40 cellular contexts compared by ENCODE assay signal in the genomic region with DNA sequence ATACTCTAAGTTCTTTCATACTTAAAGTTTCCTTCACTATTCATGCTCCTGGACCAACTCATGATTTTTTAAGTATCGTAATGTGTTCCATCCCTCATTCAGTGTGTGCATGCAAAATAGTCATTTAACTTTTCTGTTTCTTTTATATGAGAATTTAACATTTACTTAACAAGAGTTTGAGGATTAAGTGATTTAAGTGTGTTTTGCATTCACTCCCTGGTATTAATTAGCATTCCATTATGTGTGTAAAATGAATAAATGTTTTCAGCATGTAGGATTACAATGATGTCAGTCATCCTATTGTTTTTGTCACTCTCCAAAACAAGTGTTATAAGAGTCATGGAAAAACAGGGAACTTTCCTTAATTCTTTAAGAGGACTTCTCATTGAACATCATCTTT.
"Had no signal": no experiment of that assay in that cellular context is flagged by ENCODE, and none has a peak within 500 bp of the region (broad histone marks: within the 10 kb centered on the region; RNA-seq: fewer than 3 reads in every experiment).

No MANE protein-coding gene starts in this region.

- H3K36me3 ChIP-seq: adrenal gland, ascending aorta, brain microvascular endothelial cell, cardiac muscle cell had no signal

- H3K27me3 ChIP-seq: adrenal gland, ascending aorta, body of pancreas, brain microvascular endothelial cell, breast epithelium, cardiac muscle cell had no signal

- H3K27me3 Mint-ChIP-seq: activated naive CD4-positive, alpha-beta T cell treated with anti-CD3 and anti-CD28 coated beads, Interleukin-2, amount 10 ng/mL, durations not matched to agents 7 days and 5 days; activated naive CD4-positive, alpha-beta T cell treated with anti-CD3 and anti-CD28 coated beads, Interleukin-2, amount 50 U/mL, for 24 hours; activated naive CD8-positive, alpha-beta T cell; activated naive CD8-positive, alpha-beta T cell treated with anti-CD3 and anti-CD28 coated beads for 36 hours; activated naive CD8-positive, alpha-beta T cell treated with anti-CD3 and anti-CD28 coated beads, Interleukin-2, amount 10 ng/mL, durations not matched to agents 7 days and 5 days; activated naive CD8-positive, alpha-beta T cell treated with anti-CD3 and anti-CD28 coated beads, Interleukin-2, amount 50 U/mL, for 24 hours; activated T-cell treated with anti-CD3 and anti-CD28 coated beads, Interleukin-2, amount 50 U/mL, for 24 hours; activated T-helper 17 cell treated with anti-CD3 and anti-CD28 coated beads, Interleukin-2, amount 50 U/mL, for 72 hours; brain; central memory CD8-positive, alpha-beta T cell had no signal

- H3K36me3 Mint-ChIP-seq: activated naive CD4-positive, alpha-beta T cell treated with anti-CD3 and anti-CD28 coated beads, Interleukin-2, amount 10 ng/mL, durations not matched to agents 7 days and 5 days; activated naive CD4-positive, alpha-beta T cell treated with anti-CD3 and anti-CD28 coated beads, Interleukin-2, amount 50 U/mL, for 24 hours; activated naive CD4-positive, alpha-beta T cell treated with anti-CD3 and anti-CD28 coated beads, Interleukin-2, amount 50 U/mL, for 72 hours; activated naive CD8-positive, alpha-beta T cell; activated naive CD8-positive, alpha-beta T cell treated with anti-CD3 and anti-CD28 coated beads for 36 hours; activated naive CD8-positive, alpha-beta T cell treated with anti-CD3 and anti-CD28 coated beads, Interleukin-2, amount 10 ng/mL, durations not matched to agents 7 days and 5 days; brain had no signal

- H3K27ac Mint-ChIP-seq: activated naive CD4-positive, alpha-beta T cell treated with anti-CD3 and anti-CD28 coated beads for 36 hours; activated naive CD4-positive, alpha-beta T cell treated with anti-CD3 and anti-CD28 coated beads, Interleukin-2, amount 10 ng/mL, durations not matched to agents 7 days and 5 days; activated naive CD4-positive, alpha-beta T cell treated with anti-CD3 and anti-CD28 coated beads, Interleukin-2, amount 50 U/mL, for 24 hours; activated naive CD4-positive, alpha-beta T cell treated with anti-CD3 and anti-CD28 coated beads, Interleukin-2, amount 50 U/mL, for 72 hours; activated naive CD8-positive, alpha-beta T cell; activated naive CD8-positive, alpha-beta T cell treated with anti-CD3 and anti-CD28 coated beads for 36 hours; activated naive CD8-positive, alpha-beta T cell treated with anti-CD3 and anti-CD28 coated beads, Interleukin-2, amount 10 ng/mL, durations not matched to agents 7 days and 5 days; activated naive CD8-positive, alpha-beta T cell treated with anti-CD3 and anti-CD28 coated beads, Interleukin-2, amount 50 U/mL, for 24 hours; activated T-cell treated with anti-CD3 and anti-CD28 coated beads, Interleukin-2, amount 50 U/mL, for 24 hours; activated T-cell treated with anti-CD3 and anti-CD28 coated beads, Interleukin-2, amount 50 U/mL, for 72 hours; activated T-helper 1 cell treated with anti-CD3 and anti-CD28 coated beads, Interleukin-12 subunit alpha, Interleukin-12 subunit beta, Interleukin-2, Interleukin-4 antibody, amounts not matched to agents 30 ng/mL and 10 ng/mL and 1 ng/mL, durations not matched to agents 14 hours and 24 hours and 36 hours; activated T-helper 17 cell treated with anti-CD3 and anti-CD28 coated beads, Interleukin-2, amount 50 U/mL, for 72 hours; activated T-helper 2 cell treated with anti-CD3 and anti-CD28 coated beads, Interferon-gamma antibody, Interleukin-2, Interleukin-4, amounts not matched to agents 10 μg/mL and 5 μg/mL and 100 μg/mL, durations not matched to agents 14 hours and 24 hours and 36 hours; brain had no signal

- H3K9me3 Mint-ChIP-seq: activated naive CD4-positive, alpha-beta T cell treated with anti-CD3 and anti-CD28 coated beads for 36 hours; activated naive CD4-positive, alpha-beta T cell treated with anti-CD3 and anti-CD28 coated beads, Interleukin-2, amount 10 ng/mL, durations not matched to agents 7 days and 5 days; activated naive CD4-positive, alpha-beta T cell treated with anti-CD3 and anti-CD28 coated beads, Interleukin-2, amount 50 U/mL, for 72 hours; activated naive CD8-positive, alpha-beta T cell treated with anti-CD3 and anti-CD28 coated beads for 36 hours; activated naive CD8-positive, alpha-beta T cell treated with anti-CD3 and anti-CD28 coated beads, Interleukin-2, amount 10 ng/mL, durations not matched to agents 7 days and 5 days; activated naive CD8-positive, alpha-beta T cell treated with anti-CD3 and anti-CD28 coated beads, Interleukin-2, amount 50 U/mL, for 24 hours; activated T-cell treated with anti-CD3 and anti-CD28 coated beads, Interleukin-2, amount 50 U/mL, for 72 hours; activated T-helper 1 cell treated with anti-CD3 and anti-CD28 coated beads, Interleukin-12 subunit alpha, Interleukin-12 subunit beta, Interleukin-2, Interleukin-4 antibody, amounts not matched to agents 30 ng/mL and 10 ng/mL and 1 ng/mL, durations not matched to agents 14 hours and 24 hours and 36 hours; activated T-helper 17 cell treated with anti-CD3 and anti-CD28 coated beads, Interleukin-2, amount 50 U/mL, for 72 hours; activated T-helper 2 cell treated with anti-CD3 and anti-CD28 coated beads, Interferon-gamma antibody, Interleukin-2, Interleukin-4, amounts not matched to agents 10 μg/mL and 5 μg/mL and 100 μg/mL, durations not matched to agents 14 hours and 24 hours and 36 hours had no signal

- H3K9me3 ChIP-seq: adrenal gland, ascending aorta, body of pancreas had no signal

- H3K4me3 ChIP-seq: adrenal gland, ascending aorta, body of pancreas, breast epithelium, cardiac muscle cell had no signal

- H3K4me1 Mint-ChIP-seq: activated naive CD4-positive, alpha-beta T cell treated with anti-CD3 and anti-CD28 coated beads, Interleukin-2, amount 10 ng/mL, durations not matched to agents 7 days and 5 days; activated naive CD4-positive, alpha-beta T cell treated with anti-CD3 and anti-CD28 coated beads, Interleukin-2, amount 50 U/mL, for 24 hours; activated naive CD8-positive, alpha-beta T cell treated with anti-CD3 and anti-CD28 coated beads for 36 hours; activated naive CD8-positive, alpha-beta T cell treated with anti-CD3 and anti-CD28 coated beads, Interleukin-2, amount 10 ng/mL, durations not matched to agents 7 days and 5 days; activated naive CD8-positive, alpha-beta T cell treated with anti-CD3 and anti-CD28 coated beads, Interleukin-2, amount 50 U/mL, for 24 hours; activated T-helper 17 cell treated with anti-CD3 and anti-CD28 coated beads, Interleukin-2, amount 50 U/mL, for 72 hours; brain; central memory CD8-positive, alpha-beta T cell had no signal

- ATAC-seq: activated naive CD4-positive, alpha-beta T cell treated with anti-CD3 and anti-CD28 coated beads, Interleukin-2, amount 50 U/mL, for 72 hours; activated naive CD8-positive, alpha-beta T cell treated with anti-CD3 and anti-CD28 coated beads, Interleukin-2, amount 50 U/mL, for 24 hours; activated T-cell treated with anti-CD3 and anti-CD28 coated beads, Interleukin-2, amount 50 U/mL, for 4 hours; activated T-cell treated with anti-CD3 and anti-CD28 coated beads, Interleukin-2, amount 50 U/mL, for 72 hours; activated T-helper 17 cell treated with anti-CD3 and anti-CD28 coated beads, Interleukin-2, amount 50 U/mL, for 72 hours; body of pancreas had no signal

- H3K4me1 ChIP-seq: adrenal gland, ascending aorta, body of pancreas, breast epithelium had no signal

- DNase-seq: activated effector memory CD4-positive, alpha-beta T cell treated with anti-CD3 and anti-CD28 coated beads, Interleukin-2, amount 50 U/mL, for 16 hours; activated effector memory CD4-positive, alpha-beta T cell treated with Interleukin-2 at 50 U/mL for 16 hours; activated gamma-delta T cell; activated gamma-delta T cell treated with Interleukin-2 at 50 U/mL for 16 hours; activated naive CD4-positive, alpha-beta T cell; activated naive CD4-positive, alpha-beta T cell treated with anti-CD3 and anti-CD28 coated beads for 36 hours; activated naive CD4-positive, alpha-beta T cell treated with anti-CD3 and anti-CD28 coated beads, Interleukin-2, amount 10 ng/mL, durations not matched to agents 7 days and 5 days; activated naive CD4-positive, alpha-beta T cell treated with anti-CD3 and anti-CD28 coated beads, Interleukin-2, amount 50 U/mL, for 16 hours; activated naive CD4-positive, alpha-beta T cell treated with Interleukin-2 at 50 U/mL for 16 hours; activated naive CD8-positive, alpha-beta T cell treated with anti-CD3 and anti-CD28 coated beads for 36 hours; activated naive CD8-positive, alpha-beta T cell treated with anti-CD3 and anti-CD28 coated beads, Interleukin-2, amount 10 ng/mL, durations not matched to agents 7 days and 5 days; activated naive CD8-positive, alpha-beta T cell treated with anti-CD3 and anti-CD28 coated beads, Interleukin-2, amount 50 U/mL, for 24 hours; activated T-cell treated with anti-CD3 and anti-CD28 coated beads, Interleukin-2, amount 50 U/mL, for 1 hour; activated T-cell treated with anti-CD3 and anti-CD28 coated beads, Interleukin-2, amount 50 U/mL, for 24 hours; activated T-cell treated with anti-CD3 and anti-CD28 coated beads, Interleukin-2, amount 50 U/mL, for 4 hours; activated T-cell treated with anti-CD3 and anti-CD28 coated beads, Interleukin-2, amount 50 U/mL, for 48 hours; activated T-cell treated with anti-CD3 and anti-CD28 coated beads, Interleukin-2, amount 50 U/mL, for 72 hours; adrenal gland; amniotic stem cell; amygdala; anterior cingulate cortex; aorta; body of pancreas; brain microvascular endothelial cell; caudate nucleus; central memory CD4-positive, alpha-beta T cell; cerebellar nuclear complex had no signal

- FAIRE-seq: astrocyte, bronchial epithelial cell had no signal

- H3K27ac ChIP-seq: adrenal gland, ascending aorta, body of pancreas, brain microvascular endothelial cell, breast epithelium, cardiac muscle cell had no signal

- H3K4me3 Mint-ChIP-seq: activated naive CD4-positive, alpha-beta T cell treated with anti-CD3 and anti-CD28 coated beads for 36 hours; activated naive CD4-positive, alpha-beta T cell treated with anti-CD3 and anti-CD28 coated beads, Interleukin-2, amount 10 ng/mL, durations not matched to agents 7 days and 5 days; activated naive CD4-positive, alpha-beta T cell treated with anti-CD3 and anti-CD28 coated beads, Interleukin-2, amount 50 U/mL, for 24 hours; activated naive CD8-positive, alpha-beta T cell; activated naive CD8-positive, alpha-beta T cell treated with anti-CD3 and anti-CD28 coated beads for 36 hours; activated naive CD8-positive, alpha-beta T cell treated with anti-CD3 and anti-CD28 coated beads, Interleukin-2, amount 10 ng/mL, durations not matched to agents 7 days and 5 days; activated naive CD8-positive, alpha-beta T cell treated with anti-CD3 and anti-CD28 coated beads, Interleukin-2, amount 50 U/mL, for 24 hours; activated T-cell treated with anti-CD3 and anti-CD28 coated beads, Interleukin-2, amount 50 U/mL, for 24 hours; activated T-cell treated with anti-CD3 and anti-CD28 coated beads, Interleukin-2, amount 50 U/mL, for 4 hours; activated T-cell treated with anti-CD3 and anti-CD28 coated beads, Interleukin-2, amount 50 U/mL, for 72 hours; activated T-helper 1 cell treated with anti-CD3 and anti-CD28 coated beads, Interleukin-12 subunit alpha, Interleukin-12 subunit beta, Interleukin-2, Interleukin-4 antibody, amounts not matched to agents 30 ng/mL and 10 ng/mL and 1 ng/mL, durations not matched to agents 14 hours and 24 hours and 36 hours; activated T-helper 17 cell treated with anti-CD3 and anti-CD28 coated beads, Interleukin-2, amount 50 U/mL, for 72 hours; brain; central memory CD8-positive, alpha-beta T cell had no signal
